In genomic region chr2:20646446-20646845, GRCh38 we compare ENCODE assay signal across 29 cellular contexts. TPM values are rescaled to one million over a fixed set of nuclear protein-coding genes. Genes with fewer than 3 reads are reported as not detected.
"Had no signal": no experiment of that assay in that cellular context is flagged by ENCODE, and none has a peak within 500 bp of the region (broad histone marks: within the 10 kb centered on the region; RNA-seq: fewer than 3 reads in every experiment).

No MANE protein-coding gene starts in this region.

- H3K27ac Mint-ChIP-seq: activated CD4-positive, alpha-beta T cell treated with anti-CD3 and anti-CD28 coated beads for 36 hours; activated naive CD4-positive, alpha-beta T cell treated with anti-CD3 and anti-CD28 coated beads for 36 hours; activated naive CD8-positive, alpha-beta T cell treated with anti-CD3 and anti-CD28 coated beads, Interleukin-2, amount 50 U/mL, for 24 hours; mesothelial cell of epicardium; stimulated activated memory B cell treated with anti-CD40 and anti-IgM and Interleukin-4, amounts not matched to agents 10 μg/mL and 1 μg/mL and 100 μg/mL, for 72 hours; stimulated activated naive CD8-positive, alpha-beta T cell treated with anti-CD3 and anti-CD28 coated beads, Interleukin-15, amount 100 ng/mL, for 72 hours had no signal

- DNase-seq: activated CD4-positive, alpha-beta T cell treated with anti-CD3 and anti-CD28 coated beads for 36 hours; activated CD4-positive, CD25-positive, alpha-beta regulatory T cell; activated effector memory CD4-positive, alpha-beta T cell treated with Interleukin-2 at 50 U/mL for 16 hours; activated naive CD4-positive, alpha-beta T cell treated with anti-CD3 and anti-CD28 coated beads for 36 hours; activated naive CD8-positive, alpha-beta T cell treated with anti-CD3 and anti-CD28 coated beads, Interleukin-2, amount 50 U/mL, for 24 hours; amygdala; dermis blood vessel endothelial cell; effector CD4-positive, alpha-beta T cell; hypothalamus; immature natural killer cell; naive thymus-derived CD4-positive, alpha-beta T cell; occipital lobe; sigmoid colon; small intestine; stimulated activated CD4-positive, alpha-beta T cell treated with anti-CD3 and anti-CD28 coated beads, Interleukin-1b, Interleukin-23, amount 100 ng/mL, for 48 hours; stimulated activated CD4-positive, alpha-beta T cell treated with anti-CD3 and anti-CD28 coated beads, Interleukin-4, amount 100 ng/mL, for 4 hours; stimulated activated CD8-positive, alpha-beta memory T cell treated with anti-CD3 and anti-CD28 coated beads, Interleukin-4, amount 100 ng/mL, for 48 hours; stimulated activated naive CD8-positive, alpha-beta T cell treated with anti-CD3 and anti-CD28 coated beads, Interleukin-15, amount 100 ng/mL, for 72 hours had no signal

- H3K36me3 Mint-ChIP-seq: mesothelial cell of epicardium had no signal

- H3K9me3 Mint-ChIP-seq: activated naive CD4-positive, alpha-beta T cell treated with anti-CD3 and anti-CD28 coated beads for 36 hours; activated naive CD8-positive, alpha-beta T cell treated with anti-CD3 and anti-CD28 coated beads, Interleukin-2, amount 50 U/mL, for 24 hours; central memory CD8-positive, alpha-beta T cell; immature natural killer cell; mesothelial cell of epicardium; naive thymus-derived CD4-positive, alpha-beta T cell; stimulated activated memory B cell treated with anti-CD40 and anti-IgM and Interleukin-4, amounts not matched to agents 10 μg/mL and 1 μg/mL and 100 μg/mL, for 72 hours; stimulated activated naive CD8-positive, alpha-beta T cell treated with anti-CD3 and anti-CD28 coated beads, Interleukin-15, amount 100 ng/mL, for 72 hours had no signal

- H3K4me3 ChIP-seq: lung, psoas muscle, sigmoid colon, suprapubic skin, tibial nerve had no signal

- H3K27ac ChIP-seq: epithelial cell of prostate, parathyroid adenoma, psoas muscle, suprapubic skin, tibial nerve had no signal

- H3K27me3 Mint-ChIP-seq: activated CD4-positive, alpha-beta T cell treated with anti-CD3 and anti-CD28 coated beads for 36 hours; activated naive CD8-positive, alpha-beta T cell treated with anti-CD3 and anti-CD28 coated beads, Interleukin-2, amount 50 U/mL, for 24 hours; central memory CD8-positive, alpha-beta T cell; naive thymus-derived CD4-positive, alpha-beta T cell; stimulated activated memory B cell treated with anti-CD40 and anti-IgM and Interleukin-4, amounts not matched to agents 10 μg/mL and 1 μg/mL and 100 μg/mL, for 72 hours; stimulated activated naive CD8-positive, alpha-beta T cell treated with anti-CD3 and anti-CD28 coated beads, Interleukin-15, amount 100 ng/mL, for 72 hours had no signal

- H3K27me3 ChIP-seq: sigmoid colon, suprapubic skin, tibial nerve had no signal

- H3K9ac ChIP-seq: parathyroid adenoma had no signal

- H3K4me3 Mint-ChIP-seq: activated CD4-positive, alpha-beta T cell treated with anti-CD3 and anti-CD28 coated beads for 36 hours; activated naive CD4-positive, alpha-beta T cell treated with anti-CD3 and anti-CD28 coated beads for 36 hours; activated naive CD8-positive, alpha-beta T cell treated with anti-CD3 and anti-CD28 coated beads, Interleukin-2, amount 50 U/mL, for 24 hours; central memory CD8-positive, alpha-beta T cell; mesothelial cell of epicardium; stimulated activated memory B cell treated with anti-CD40 and anti-IgM and Interleukin-4, amounts not matched to agents 10 μg/mL and 1 μg/mL and 100 μg/mL, for 72 hours; stimulated activated naive CD8-positive, alpha-beta T cell treated with anti-CD3 and anti-CD28 coated beads, Interleukin-15, amount 100 ng/mL, for 72 hours had no signal

- H3K9me3 ChIP-seq: psoas muscle, sigmoid colon, suprapubic skin, tibial nerve had no signal

- ATAC-seq: activated CD4-positive, alpha-beta T cell treated with anti-CD3 and anti-CD28 coated beads for 36 hours; activated naive CD8-positive, alpha-beta T cell treated with anti-CD3 and anti-CD28 coated beads, Interleukin-2, amount 50 U/mL, for 24 hours; left lobe of liver; naive thymus-derived CD4-positive, alpha-beta T cell; psoas muscle; stimulated activated memory B cell treated with anti-CD40 and anti-IgM and Interleukin-4, amounts not matched to agents 10 μg/mL and 1 μg/mL and 100 μg/mL, for 72 hours; stimulated activated naive CD8-positive, alpha-beta T cell treated with anti-CD3 and anti-CD28 coated beads, Interleukin-15, amount 100 ng/mL, for 72 hours had no signal

RNA-seq across cellular contexts. Expression of gene GDF7, which starts 20.5 kb away (rescaled TPM):
- total RNA-seq: activated naive CD4-positive, alpha-beta T cell treated with anti-CD3 and anti-CD28 coated beads for 36 hours; T-helper 1 cell treated with Interleukin-12 subunit alpha and Interleukin-12 subunit beta and Interleukin-4 antibody, amounts not matched to agents 30 ng/mL and 1 ng/mL, for 36 hours had no signal
- polyA plus RNA-seq: immature natural killer cell had no signal
